In the genomic region with DNA sequence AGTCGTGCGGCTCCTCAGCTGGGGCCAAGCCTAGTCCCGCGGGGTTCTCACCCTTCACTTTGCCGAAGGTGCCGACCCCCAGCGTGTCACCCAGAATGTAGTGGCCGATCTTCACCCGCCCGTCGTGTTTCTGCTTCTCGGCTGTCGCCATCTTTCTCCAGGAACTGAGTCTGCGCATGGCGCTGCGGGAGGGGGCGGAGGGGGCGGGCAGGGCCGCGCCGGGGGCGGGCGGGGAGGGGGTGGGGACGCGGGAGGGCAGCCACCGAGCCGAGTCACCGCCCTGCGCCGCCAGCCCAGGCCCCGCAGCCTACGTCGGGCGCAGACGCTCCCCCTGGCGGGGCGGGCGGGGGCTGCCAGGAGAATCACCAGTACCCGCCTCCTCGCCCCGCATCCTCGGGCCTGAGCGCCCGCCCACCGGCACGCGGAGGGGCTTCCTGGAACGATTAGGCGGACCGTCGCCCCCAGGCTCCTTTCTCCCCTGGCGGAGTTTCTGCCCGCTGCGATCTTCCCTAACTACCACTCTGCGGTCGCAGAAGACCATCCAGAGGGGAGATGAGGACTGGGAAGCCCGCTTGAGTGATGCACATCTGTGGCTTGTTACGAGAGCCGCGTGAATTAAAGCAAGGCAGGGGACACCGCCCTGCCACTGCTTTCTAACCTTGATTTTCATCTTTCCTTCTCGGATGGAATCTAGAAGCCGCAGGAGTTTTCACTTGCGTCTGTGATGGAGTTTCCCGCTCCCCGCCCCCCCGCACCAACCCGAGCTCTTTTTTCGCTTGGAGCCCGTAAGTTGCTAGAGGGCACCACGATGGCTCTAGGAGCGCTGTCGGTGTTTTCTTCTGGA, we compare ENCODE assay signal across 8 cellular contexts. TPM values are rescaled to one million over a fixed set of nuclear protein-coding genes. Genes with fewer than 3 reads are reported as not detected.
A peak's percentile ranks its signal among the peaks of the same experiment; 100 is the strongest.
DNase-seq lines count a peak whose midpoint lies in the region; ATAC-seq, FAIRE-seq and TF ChIP-seq lines count a peak whose summit lies in the region.

TSS of gene PRKAA1 (minus strand) at position 363 of the 844 bp plus-strand sequence. CDS start at position 178, 185 bp downstream.

- H3K4me3 Mint-ChIP-seq in activated naive CD8-positive, alpha-beta T cell treated with anti-CD3 and anti-CD28 coated beads, Interleukin-2, amount 10 ng/mL, durations not matched to agents 7 days and 5 days = peak within 1 kb of the TSS; percentile 88

- intact Hi-C loops in Right ventricle myocardium inferior (cut with DNase I) = loop anchor here (1.0 kb wide), 2 partner anchors 37 to 43 kb away; partner anchors contain the start of genes RPL37 and TTC33
- intact Hi-C loops in tibial artery (cut with DNase I; ENCODE audit: low total_unique reads) = no loop called here

- H3K9me3 ChIP-seq in SU-DHL-6 (ENCODE audit: insufficient read depth, low read length) = no peaks in the 10 kb centered on the region
- H3K9me3 ChIP-seq in parathyroid adenoma (ENCODE audit: control insufficient read depth, low read length) = no peaks in the 10 kb centered on the region
- no peaks in the 10 kb centered on the region for H3K9me3 ChIP-seq in tibial artery

- peaks cover 20% of the 10 kb centered on the region for H3F3A ChIP-seq in SU-DHL-6 (ENCODE audit: insufficient read depth)

- no peaks in the 10 kb centered on the region for H3K27me3 ChIP-seq in SU-DHL-6 (ENCODE audit: low read length)
- H3K27me3 ChIP-seq in parathyroid adenoma (ENCODE audit: control insufficient read depth, insufficient read depth, low read length) = no peaks in the 10 kb centered on the region
- H3K27me3 ChIP-seq in tibial artery = no peaks in the 10 kb centered on the region

- no peaks in the 10 kb centered on the region for H4K20me1 ChIP-seq in SU-DHL-6 (ENCODE audit: low read depth, low read length)

- H3K27ac ChIP-seq in SU-DHL-6 (ENCODE audit: low read depth, low read length) (peak within 1 kb of the TSS; percentile 80), parathyroid adenoma (peak within 1 kb of the TSS; percentile 87), tibial artery (peak within 1 kb of the TSS; percentile 87 to 90)

- TF ChIP-seq CTCF in SU-DHL-6 (IDR thresholded peaks at IDR 0.05; ENCODE audit: insufficient read depth, low read length, poor library complexity, severe bottlenecking) (no peak), parathyroid adenoma (IDR thresholded peaks at IDR 0.05) (peak; percentile 57), tibial artery (IDR thresholded peaks at IDR 0.05) (peak; percentile 64 to 65)

- POLR2A ChIA-PET in activated naive CD8-positive, alpha-beta T cell treated with anti-CD3 and anti-CD28 coated beads, Interleukin-2, amount 10 ng/mL, durations not matched to agents 7 days and 5 days (lab: Charles Lee) = interaction anchor here (1.0 to 1.4 kb wide), 6 partner anchors 10 to 117 kb away, joined by 3 to 5 read pairs (median 4); partner anchors contain the start of gene CARD6

- peak; percentile 81 for FAIRE-seq in GM12891 (lab: Jason Lieb, UNC)

- H3K79me2 ChIP-seq in SU-DHL-6 (ENCODE audit: insufficient read depth, low read length) (peaks cover 44% of the 10 kb centered on the region), parathyroid adenoma (peaks cover 25% of the 10 kb centered on the region)

- H2AFZ ChIP-seq in SU-DHL-6 (ENCODE audit: low read depth, low read length, severe bottlenecking) (peak within 1 kb of the TSS; percentile 85), parathyroid adenoma (peak within 1 kb of the TSS; percentile 91)

- no peaks in the 10 kb centered on the region for H3K9me3 Mint-ChIP-seq in activated naive CD8-positive, alpha-beta T cell treated with anti-CD3 and anti-CD28 coated beads, Interleukin-2, amount 10 ng/mL, durations not matched to agents 7 days and 5 days

- H3K4me1 ChIP-seq in parathyroid adenoma (no peaks in the 10 kb centered on the region), tibial artery (peaks cover 0 to 36% (median 14%) of the 10 kb centered on the region in 4 donors)

- H3K27me3 Mint-ChIP-seq in activated naive CD8-positive, alpha-beta T cell treated with anti-CD3 and anti-CD28 coated beads, Interleukin-2, amount 10 ng/mL, durations not matched to agents 7 days and 5 days = peaks cover 11% of the 10 kb centered on the region

- peaks cover 31% of the 10 kb centered on the region for H3K4me1 Mint-ChIP-seq in activated naive CD8-positive, alpha-beta T cell treated with anti-CD3 and anti-CD28 coated beads, Interleukin-2, amount 10 ng/mL, durations not matched to agents 7 days and 5 days

- H3K4me3 ChIP-seq in SU-DHL-6 (ENCODE audit: insufficient read depth, low read length, poor library complexity, severe bottlenecking) (peak within 1 kb of the TSS; percentile 80), parathyroid adenoma (ENCODE audit: low read depth, low read length) (peak within 1 kb of the TSS; percentile 87), tibial artery (peak within 1 kb of the TSS; percentile 63 to 89)

- H3K36me3 ChIP-seq in SU-DHL-6 (ENCODE audit: low read length) (no peaks in the 10 kb centered on the region), parathyroid adenoma (ENCODE audit: control insufficient read depth, insufficient read depth, low read length) (no peaks in the 10 kb centered on the region), tibial artery (no peaks in the 10 kb centered on the region)

- DNase-seq in GM12891 (ENCODE audit: insufficient read length, low spot score) (peak; percentile 83), NCI-H1417 (lab: John Stamatoyannopoulos, UW) (peak; percentile 81 to 98 (median 91)), Right ventricle myocardium inferior (ENCODE audit: missing footprints) (peak; percentile 94), tibial artery (peak; percentile 88 to 95)
- DNase-seq in activated naive CD8-positive, alpha-beta T cell treated with anti-CD3 and anti-CD28 coated beads, Interleukin-2, amount 10 ng/mL, durations not matched to agents 7 days and 5 days = peak; percentile 94

- H3K9me2 ChIP-seq in SU-DHL-6 (replicated peaks; ENCODE audit: insufficient read depth, low read length) = no peaks in the 10 kb centered on the region

- peak within 1 kb of the TSS; percentile 86 for H3K4me2 ChIP-seq in SU-DHL-6 (ENCODE audit: low read depth, low read length, poor library complexity, severe bottlenecking)
- H3K4me2 ChIP-seq in parathyroid adenoma (ENCODE audit: low read length) = peak within 1 kb of the TSS; percentile 89

- peak within 1 kb of the TSS; percentile 89 for H3K27ac Mint-ChIP-seq in activated naive CD8-positive, alpha-beta T cell treated with anti-CD3 and anti-CD28 coated beads, Interleukin-2, amount 10 ng/mL, durations not matched to agents 7 days and 5 days

- peak; percentile 47; the same call in 1 of the 2 replicates for TF ChIP-seq POLR2A in GM12891 (IDR thresholded peaks at IDR 0.05; ENCODE audit: low read depth, low read length)

- peaks cover 22% of the 10 kb centered on the region for H3K36me3 Mint-ChIP-seq in activated naive CD8-positive, alpha-beta T cell treated with anti-CD3 and anti-CD28 coated beads, Interleukin-2, amount 10 ng/mL, durations not matched to agents 7 days and 5 days

- ATAC-seq in HG02798 (IDR thresholded peaks at IDR 0.05; ENCODE audit: poor library complexity, unreplicated experiment) (peak; percentile 99), Right ventricle myocardium inferior (peak; percentile 95)
- peak; percentile 93 for ATAC-seq in activated naive CD8-positive, alpha-beta T cell treated with anti-CD3 and anti-CD28 coated beads, Interleukin-2, amount 10 ng/mL, durations not matched to agents 7 days and 5 days (ENCODE audit: low read depth)

- H3K9ac ChIP-seq in SU-DHL-6 (ENCODE audit: low read length) = peak within 1 kb of the TSS; percentile 76
- peak within 1 kb of the TSS; percentile 91 for H3K9ac ChIP-seq in parathyroid adenoma

TF ChIP-seq in GM12891, 5 proteins besides CTCF, POLR2A, EP300 and RAD21:
- TF ChIP-seq POLR2AphosphoS5 (IDR thresholded peaks at IDR 0.05; ENCODE audit: low read depth, low read length) = 0 out of 2 replicates have a peak, but pooled peaks have one; percentile 39
- no peak for TF ChIP-seq POU2F2 (IDR thresholded peaks at IDR 0.05; ENCODE audit: low read depth, low read length)
- TF ChIP-seq SPI1 (IDR thresholded peaks at IDR 0.05; ENCODE audit: low read depth, low read length) = peak; percentile 67
- TF ChIP-seq PAX5 (IDR thresholded peaks at IDR 0.05; ENCODE audit: insufficient read depth, low read length, severe bottlenecking) = no peak
- TF ChIP-seq TAF1 (IDR thresholded peaks at IDR 0.05; ENCODE audit: low read depth, low read length) = peak; percentile 94
TF ChIP-seq in GM12891: peak in this region for 3.

RNA-seq across cellular contexts. Expression of gene PRKAA1, which starts in this region (rescaled TPM):
- polyA plus RNA-seq in GM12891 (2012; ENCODE audit: low read depth, missing spikeins) = 16.2 TPM
- 10 to 100 TPM; 86.4 to 86.7 TPM for total RNA-seq in activated naive CD8-positive, alpha-beta T cell treated with anti-CD3 and anti-CD28 coated beads, Interleukin-2, amount 10 ng/mL, durations not matched to agents 7 days and 5 days
- total RNA-seq in Right ventricle myocardium inferior = 33.6 TPM

Comparison
In these comparisons a context has a peak if more than half of its experiments do, and no peak if none do; other contexts are left out.
1. Peak in every context shown above with its lines: DNase-seq, ATAC-seq, H3K4me3 ChIP-seq and H3K27ac ChIP-seq.